1 cellular context compared by ENCODE assay signal in genomic region chr9:128245293-128246151, GRCh38.
TF ChIP-seq lines count a peak whose summit lies in the region.

No MANE protein-coding gene starts in this region.

TF ChIP-seq in SK-N-SH treated with all-trans-retinoic acid at 6 μM for 48 hours, 23 proteins besides CTCF, POLR2A, EP300 and RAD21 (continued from another document):
- TF ChIP-seq PPARA (CRISPR knock-in tag; IDR thresholded peaks at IDR 0.05; ENCODE audit: borderline replicate concordance) (no peak), ZNF70 (CRISPR knock-in tag; IDR thresholded peaks at IDR 0.05) (no peak)
